ENCODE assay signal across 9 cellular contexts in genomic region chr1:156624814-156625435, GRCh38. TPM values are rescaled to one million over a fixed set of nuclear protein-coding genes. Genes with fewer than 3 reads are reported as not detected.
A peak's percentile ranks its signal among the peaks of the same experiment; 100 is the strongest.
DNase-seq lines count a peak whose midpoint lies in the region; ATAC-seq and TF ChIP-seq lines count a peak whose summit lies in the region.
"Had no signal": no experiment of that assay in that cellular context is flagged by ENCODE, and none has a peak within 500 bp of the region (broad histone marks: within the 10 kb centered on the region; RNA-seq: fewer than 3 reads in every experiment).

No MANE protein-coding gene starts in this region.

- H4K8ac ChIP-seq in mesendoderm (ENCODE audit: low read depth, low read length), result no peak overlapping the region

- H3K27me3 ChIP-seq in colonic mucosa (peaks cover 42% of the 10 kb centered on the region), mesendoderm (ENCODE audit: insufficient read depth, low read length, poor library complexity) (peaks cover 21% of the 10 kb centered on the region), uterus (peaks cover 0 to 17% of the 10 kb centered on the region in 2 donors)

- peak overlapping the region in 1 of 2 donors; percentile 7 for H3K9ac ChIP-seq in colonic mucosa (ENCODE audit: low read depth in 2 of 2, low read length in 2 of 2)
- H3K9ac ChIP-seq in mesendoderm (ENCODE audit: low read length), result peak overlapping the region; percentile 66

- no peak overlapping the region for H3K18ac ChIP-seq in mesendoderm (ENCODE audit: low read length)

- intact Hi-C loops in Right ventricle myocardium superior (cut with DNase I) (no loop called here), Right ventricle myocardium inferior (cut with DNase I) (no loop called here), colonic mucosa (cut with DNase I) (loop anchor here (10.0 kb wide), 1 partner anchor 240 kb away; the partner anchor contains the start of gene NTRK1), uterus (cut with DNase I; ENCODE audit: low total_unique reads) (no loop called here)

- peak overlapping the region; percentile 23 for H3K4me3 ChIP-seq in colonic mucosa
- no peak overlapping the region for H3K4me3 ChIP-seq in mesendoderm (ENCODE audit: low read length)
- H3K4me3 ChIP-seq in uterus, result peak overlapping the region; percentile 33 to 38

- DNase-seq in Right ventricle myocardium superior (no peak), Right ventricle myocardium inferior (ENCODE audit: missing footprints) (no peak), colonic mucosa (no peak), mesendoderm (no peak), uterus (no peak), erythroblast (lab: John Stamatoyannopoulos, UW) (no peak)
- no peak for DNase-seq in activated CD4-positive, CD25-positive, alpha-beta regulatory T cell (lab: John Stamatoyannopoulos, UW)

- H2BK120ac ChIP-seq in mesendoderm (ENCODE audit: low read depth, low read length), result no peak overlapping the region

- H4K5ac ChIP-seq in mesendoderm (ENCODE audit: low read length), result no peak overlapping the region

- WGBS in mesendoderm (ENCODE audit: extremely low coverage, insufficient coverage, low lambda C conversion rate), result no CpG with 5 or more reads among the region's 55 CpGs

- H3K56ac ChIP-seq in mesendoderm (ENCODE audit: low read length), result peak overlapping the region; percentile 78

- no peaks in the 10 kb centered on the region for H3K9me3 ChIP-seq in colonic mucosa
- H3K9me3 ChIP-seq in uterus, result no peaks in the 10 kb centered on the region

- H3K4me1 ChIP-seq in colonic mucosa, result peaks cover 21% of the 10 kb centered on the region
- H3K4me1 ChIP-seq in mesendoderm (ENCODE audit: control insufficient read depth, low read depth, low read length), result no peaks in the 10 kb centered on the region
- no peaks in the 10 kb centered on the region for H3K4me1 ChIP-seq in uterus

- no peaks in the 10 kb centered on the region for H3K79me1 ChIP-seq in mesendoderm (ENCODE audit: low read length)

- TF ChIP-seq POLR2A in uterus (IDR thresholded peaks at IDR 0.05) (no peak), erythroblast (IDR thresholded peaks at IDR 0.05; ENCODE audit: low read length) (no peak)

- H3K27ac ChIP-seq in colonic mucosa (no peak overlapping the region), mesendoderm (ENCODE audit: low read depth, low read length) (no peak overlapping the region), uterus (peak overlapping the region; percentile 60 to 66)

- no peak overlapping the region for H2BK5ac ChIP-seq in mesendoderm (ENCODE audit: low read length)

- no peaks in the 10 kb centered on the region for H3K36me3 ChIP-seq in colonic mucosa
- H3K36me3 ChIP-seq in mesendoderm (ENCODE audit: control insufficient read depth, insufficient read depth, low read length), result no peaks in the 10 kb centered on the region
- H3K36me3 ChIP-seq in uterus, result no peaks in the 10 kb centered on the region

- ATAC-seq in Right ventricle myocardium superior (ENCODE audit: poor library complexity), result peak; percentile 17
- no peak for ATAC-seq in Right ventricle myocardium inferior
- no peak for ATAC-seq in GM21723 (IDR thresholded peaks at IDR 0.05; ENCODE audit: unreplicated experiment)

- H2AK5ac ChIP-seq in mesendoderm (ENCODE audit: low read length), result no peak overlapping the region

- no peak overlapping the region for H3K4ac ChIP-seq in mesendoderm (ENCODE audit: low read depth, low read length)

- H3K23ac ChIP-seq in mesendoderm (ENCODE audit: low read length), result no peak overlapping the region

- H3K79me2 ChIP-seq in mesendoderm (ENCODE audit: control insufficient read depth, insufficient read depth, low read length), result no peaks in the 10 kb centered on the region

- H2BK15ac ChIP-seq in mesendoderm (replicated peaks; ENCODE audit: low read depth), result no peak overlapping the region

- H3K4me2 ChIP-seq in mesendoderm (ENCODE audit: low read length), result peak overlapping the region; percentile 83

- no peak for TF ChIP-seq CTCF in colonic mucosa (IDR thresholded peaks at IDR 0.05)
- TF ChIP-seq CTCF in uterus (IDR thresholded peaks at IDR 0.05), result no peak

RNA-seq across cellular contexts. Expression of gene HAPLN2, which starts 5.7 kb away (rescaled TPM):
- total RNA-seq in Right ventricle myocardium superior (1.6 TPM), Right ventricle myocardium inferior (1.4 TPM), colonic mucosa (under 1 TPM in 1 of 2 donors, not detected in 1; 0.96 TPM), uterus (1 to 10 TPM in 1 of 4 donors, under 1 TPM in 1, not detected in 2; 0.77 to 3.9 TPM)
- not detected for polyA plus RNA-seq in mesendoderm (2013, experiment 1 of 2)
- 0.04 TPM for polyA plus RNA-seq in mesendoderm (2013, experiment 2 of 2)

RNA-seq across cellular contexts. Expression of gene BCAN, which starts 17.0 kb away (rescaled TPM):
- total RNA-seq in Right ventricle myocardium superior (0.46 TPM), Right ventricle myocardium inferior (0.35 TPM), colonic mucosa (under 1 TPM in 1 of 2 donors, not detected in 1; 0.37 TPM), uterus (1 to 10 TPM in 3 of 4 donors, not detected in 1; 2.3 to 3.0 (median 2.8) TPM)
- 0.88 TPM for polyA plus RNA-seq in mesendoderm (2013, experiment 1 of 2)
- 0.91 TPM for polyA plus RNA-seq in mesendoderm (2013, experiment 2 of 2)
- total RNA-seq: liver had no signal

RNA-seq across cellular contexts. Expression of gene GPATCH4, which starts 23.6 kb away (rescaled TPM):
- 15.9 TPM for total RNA-seq in Right ventricle myocardium superior
- total RNA-seq in Right ventricle myocardium inferior, result 14.6 TPM
- total RNA-seq in colonic mucosa, result 10 to 100 TPM; 12.3 to 31.3 TPM
- polyA plus RNA-seq in mesendoderm (2013, experiment 1 of 2), result 111 TPM
- 111 TPM for polyA plus RNA-seq in mesendoderm (2013, experiment 2 of 2)
- total RNA-seq in uterus, result 10 to 100 TPM in 3 of 4 donors, 1 to 10 TPM in 1; 2.3 to 31.6 (median 19.8) TPM

RNA-seq across cellular contexts. Expression of gene NAXE, which starts 33.3 kb away (rescaled TPM):
- total RNA-seq in Right ventricle myocardium superior (115 TPM), Right ventricle myocardium inferior (116 TPM), colonic mucosa (10 to 100 TPM; 68.4 to 99.8 TPM), uterus (10 to 100 TPM; 39.5 to 74.4 (median 52.2) TPM)
- 56.5 TPM for polyA plus RNA-seq in mesendoderm (2013, experiment 1 of 2)
- 55.0 TPM for polyA plus RNA-seq in mesendoderm (2013, experiment 2 of 2)

RNA-seq across cellular contexts. Expression of gene TTC24, which starts 45.4 kb away (rescaled TPM):
- total RNA-seq in Right ventricle myocardium superior, result not detected
- total RNA-seq in Right ventricle myocardium inferior, result not detected
- total RNA-seq in colonic mucosa, result not detected
- not detected for polyA plus RNA-seq in mesendoderm (2013, experiment 1 of 2)
- polyA plus RNA-seq in mesendoderm (2013, experiment 2 of 2), result 0.06 TPM
- not detected for total RNA-seq in uterus

Comparison
In these comparisons a context has a peak if more than half of its experiments do, and no peak if none do; other contexts are left out.
1. H3K27ac ChIP-seq: peak in uterus (2 of 2); none in colonic mucosa (single experiment) and mesendoderm (single experiment).